In genomic region chr10:71257292-71257997, GRCh38 we compare ENCODE assay signal across 20 cellular contexts. TPM values are rescaled to one million over a fixed set of nuclear protein-coding genes. Genes with fewer than 3 reads are reported as not detected.
DNase-seq lines count a peak whose midpoint lies in the region; ATAC-seq, FAIRE-seq and TF ChIP-seq lines count a peak whose summit lies in the region.
"Had no signal": no experiment of that assay in that cellular context is flagged by ENCODE, and none has a peak within 500 bp of the region (broad histone marks: within the 10 kb centered on the region; RNA-seq: fewer than 3 reads in every experiment).

No MANE protein-coding gene starts in this region.

- no peak overlapping the region for H4K91ac ChIP-seq in neuronal stem cell (ENCODE audit: low read depth, low read length, poor library complexity)

- H3K79me2 ChIP-seq in HepG2 (ENCODE audit: insufficient read depth, low read length) = no peaks in the 10 kb centered on the region

- H3K23ac ChIP-seq in neuronal stem cell (ENCODE audit: low read depth, low read length, poor library complexity) = no peak overlapping the region

- no peaks in the 10 kb centered on the region for H3K79me1 ChIP-seq in neuronal stem cell (ENCODE audit: low read depth, low read length)

- BruUV-seq in HepG2 (replicated peaks; lab: Mats Ljungman, UMichigan) = no TSS peak

- peak overlapping the region; percentile 10 for H3K4ac ChIP-seq in neuronal stem cell (ENCODE audit: low read length)

- H2BK15ac ChIP-seq in neuronal stem cell (ENCODE audit: low read length) = no peak overlapping the region

- DNase-seq in HepG2 (ENCODE audit: low spot score) (no peak), right lobe of liver (no peak), colonic mucosa (no peak), neuronal stem cell (ENCODE audit: low spot score) (no peak), OCI-M1 (lab: John Stamatoyannopoulos, UW) (no peak)
- DNase-seq: CD8-positive, alpha-beta T cell; DMS53; HCEC 1CT; KBM-7; NCI-H1105 treated with DMSO at 0.1 percent for 48 hours; NCI-H1694; NCI-H510A; NCI-H774; PC-3; SJCRH30 had no signal

- TF ChIP-seq EP300 in HepG2 (IDR thresholded peaks at IDR 0.05; ENCODE audit: low read depth in 2 of 2, low read length in 2 of 2) (no peak), HepG2 (CRISPR knock-in tag; IDR thresholded peaks at IDR 0.05; ENCODE audit: borderline replicate concordance) (no peak)

- peaks cover 5 to 28% of the 10 kb centered on the region in 2 experiments; a peak in 4 of 5 replicates for H3K27me3 ChIP-seq in HepG2 (ENCODE audit: control insufficient read depth in 1 of 2, insufficient read depth in 2 of 2, low read length in 2 of 2)
- H3K27me3 ChIP-seq in right lobe of liver = no peaks in the 10 kb centered on the region
- no peaks in the 10 kb centered on the region for H3K27me3 ChIP-seq in colonic mucosa
- peaks cover 0 to 31% (median 0%) of the 10 kb centered on the region in 3 experiments for H3K27me3 ChIP-seq in neuronal stem cell (ENCODE audit: control insufficient read depth in 3 of 3, insufficient read depth in 3 of 3, low read depth in 1 of 3, low read length in 3 of 3)
- H3K27me3 ChIP-seq: SJCRH30 had no signal

- H3K4me3 ChIP-seq in HepG2 (replicated peaks in 1 of 3; ENCODE audit: insufficient read depth in 1 of 3, low read depth in 2 of 3, low read length in 3 of 3) = no peak overlapping the region
- no peak overlapping the region for H3K4me3 ChIP-seq in right lobe of liver
- H3K4me3 ChIP-seq in colonic mucosa = no peak overlapping the region
- no peak overlapping the region for H3K4me3 ChIP-seq in neuronal stem cell (ENCODE audit: low read length in 2 of 2)
- H3K4me3 ChIP-seq: GM23338, SJCRH30 had no signal

- ATAC-seq in HepG2 (no peak), right lobe of liver (no peak), HG02840 (IDR thresholded peaks at IDR 0.05; ENCODE audit: low FRiP score, unreplicated experiment) (no peak), SK-N-SH treated with all-trans-retinoic acid at 6 μM for 48 hours (no peak)
- ATAC-seq: CD8-positive, alpha-beta T cell; GM23338; PC-3 had no signal

- in situ Hi-C loops in HepG2 (cut with HindIII; ENCODE audit: extremely low pct_ligation_motif_present, low pct_unique_long_range_greater_than_20kb) = no loop called here

- H3K4me1 ChIP-seq in HepG2 (ENCODE audit: insufficient read depth, low read length) (no peaks in the 10 kb centered on the region), right lobe of liver (no peaks in the 10 kb centered on the region), colonic mucosa (peaks cover 20% of the 10 kb centered on the region), neuronal stem cell (ENCODE audit: control insufficient read depth in 2 of 2, insufficient read depth in 1 of 2, low read depth in 1 of 2, low read length in 2 of 2) (peaks cover 5 to 34% of the 10 kb centered on the region in 2 donors)

- no peak overlapping the region for H2BK120ac ChIP-seq in neuronal stem cell (ENCODE audit: low read depth, low read length)

- no peak overlapping the region for H3K9ac ChIP-seq in HepG2 (ENCODE audit: insufficient read depth, low read depth, low read length)
- peak overlapping the region; percentile 15 to 42 for H3K9ac ChIP-seq in colonic mucosa (ENCODE audit: low read depth in 2 of 2, low read length in 2 of 2)
- H3K9ac ChIP-seq in neuronal stem cell (ENCODE audit: low read depth, low read length, poor library complexity) = no peak overlapping the region

- H3K9me3 ChIP-seq in HepG2 (ENCODE audit: low read length) (no peaks in the 10 kb centered on the region), right lobe of liver (no peaks in the 10 kb centered on the region), colonic mucosa (no peaks in the 10 kb centered on the region), neuronal stem cell (replicated peaks in 1 of 2; ENCODE audit: control insufficient read depth in 2 of 2, insufficient read depth in 1 of 2, low read depth in 1 of 2, low read length in 2 of 2) (no peaks in the 10 kb centered on the region)
- H3K9me3 ChIP-seq: SJCRH30 had no signal

- peak overlapping the region; percentile 1 for H3K18ac ChIP-seq in neuronal stem cell (ENCODE audit: low read length)

- H2BK12ac ChIP-seq in neuronal stem cell (ENCODE audit: low read length) = no peak overlapping the region

- H3K36me3 ChIP-seq in HepG2 (replicated peaks in 1 of 2; ENCODE audit: control insufficient read depth in 1 of 2, insufficient read depth in 2 of 2, low read length in 2 of 2) = no peaks in the 10 kb centered on the region
- H3K36me3 ChIP-seq in right lobe of liver = no peaks in the 10 kb centered on the region
- no peaks in the 10 kb centered on the region for H3K36me3 ChIP-seq in colonic mucosa
- H3K36me3 ChIP-seq in neuronal stem cell (replicated peaks in 1 of 2; ENCODE audit: control insufficient read depth in 2 of 2, insufficient read depth in 2 of 2, low read length in 2 of 2) = no peaks in the 10 kb centered on the region
- H3K36me3 ChIP-seq: SJCRH30 had no signal

- H4K20me1 ChIP-seq in HepG2 (ENCODE audit: insufficient read depth, low read length) = no peaks in the 10 kb centered on the region

- intact Hi-C loops in HepG2 (cut with micrococcal nuclease; ENCODE audit: unreplicated experiment) (no loop called here), right lobe of liver (cut with DNase I) (no loop called here), colonic mucosa (cut with DNase I) (no loop called here)

- H3K27ac ChIP-seq in HepG2 (ENCODE audit: extremely low read length, insufficient read depth, low read length) = no peak overlapping the region
- H3K27ac ChIP-seq in right lobe of liver = no peak overlapping the region
- H3K27ac ChIP-seq in colonic mucosa = peak overlapping the region; percentile 21
- no peak overlapping the region for H3K27ac ChIP-seq in neuronal stem cell (replicated peaks; ENCODE audit: low read length)
- H3K27ac ChIP-seq: SJCRH30 had no signal

- no peak for FAIRE-seq in HepG2 (lab: Jason Lieb, UNC)
- FAIRE-seq: A204.1, GM12891 had no signal

- no peak overlapping the region for H3K14ac ChIP-seq in neuronal stem cell (ENCODE audit: low read length)

- H2AFZ ChIP-seq in HepG2 (ENCODE audit: low read length) = no peak overlapping the region
- no peak overlapping the region for H2AFZ ChIP-seq in neuronal stem cell (ENCODE audit: low read length)
- H2AFZ ChIP-seq: GM23338 had no signal

- TF ChIP-seq POLR2A in HepG2 (IDR thresholded peaks at IDR 0.05; ENCODE audit: insufficient read depth in 1 of 2, low read depth in 2 of 2, low read length in 2 of 2) (no peak), right lobe of liver (IDR thresholded peaks at IDR 0.05) (no peak)

- H3K4me2 ChIP-seq in HepG2 (ENCODE audit: low read depth, low read length) (no peak overlapping the region), neuronal stem cell (ENCODE audit: insufficient read depth, low read length, poor library complexity, severe bottlenecking) (no peak overlapping the region)
- H3K4me2 ChIP-seq: GM23338 had no signal

- 20% methylated on average over 5 of the region's 12 CpGs for WGBS in HepG2 (ENCODE audit: low lambda C conversion rate)
- WGBS in right lobe of liver (ENCODE audit: insufficient coverage, low coverage, low lambda C conversion rate, missing lambda C conversion rate) = 53% methylated on average over 3 of the region's 12 CpGs
- WGBS in neuronal stem cell (ENCODE audit: extremely low coverage in 2 of 2, insufficient read length in 2 of 2, insufficient replicate concordance in 1 of 2), 2 donors = no CpG with 5 or more reads among the region's 12 CpGs

- CTCF ChIA-PET in HepG2 (lab: Yijun Ruan, JAX; ENCODE audit: low intra/inter-chr PET ratio, low total read pairs) = no interaction called here

- POLR2A ChIA-PET in HepG2 (lab: Yijun Ruan, JAX) = no interaction called here

- TF ChIP-seq RAD21 in HepG2 (CRISPR knock-in tag; IDR thresholded peaks at IDR 0.05) = no peak

- H4K8ac ChIP-seq in neuronal stem cell (ENCODE audit: low read depth, low read length) = no peak overlapping the region

- H2AK5ac ChIP-seq in neuronal stem cell (ENCODE audit: low read depth, low read length) = peak overlapping the region; percentile 64

- TF ChIP-seq CTCF in HepG2 (CRISPR knock-in tag; IDR thresholded peaks at IDR 0.05) = no peak
- TF ChIP-seq CTCF in right lobe of liver (IDR thresholded peaks at IDR 0.05) = no peak
- no peak for TF ChIP-seq CTCF in colonic mucosa (IDR thresholded peaks at IDR 0.05)

- H2BK5ac ChIP-seq in neuronal stem cell (ENCODE audit: low read length) = no peak overlapping the region

TF ChIP-seq in HepG2, 621 proteins besides CTCF, POLR2A, EP300 and RAD21 (continues in another document):
- TF ChIP-seq NFKBIZ (CRISPR knock-in tag; IDR thresholded peaks at IDR 0.05) = no peak
- TF ChIP-seq ZNF629 (CRISPR knock-in tag; conservative IDR thresholded peaks at IDR 0.05) = peak; percentile 62; the same call in 1 of the 2 replicates

RNA-seq across cellular contexts. Expression of gene UNC5B, which starts 45.1 kb away (rescaled TPM):
- 0.07 TPM in 1 of 2 replicates, not detected in the other for total RNA-seq in HepG2 (2016; rRNA removed; fragmentation: Illumina TruSeq; extraction: Trizol)
- not detected in 2 replicates for total RNA-seq in HepG2 (2016; cell fraction: cytosol; rRNA removed; fragmentation: Illumina TruSeq; extraction: Trizol; ENCODE audit: low read depth)
- 0.04 TPM in 1 of 2 replicates, not detected in the other for total RNA-seq in HepG2 (2016; cell fraction: insoluble cytoplasmic fraction; rRNA removed; fragmentation: Illumina TruSeq; extraction: Trizol)
- not detected in 2 replicates for total RNA-seq in HepG2 (2016; cell fraction: membrane; rRNA removed; fragmentation: Illumina TruSeq; extraction: Trizol)
- total RNA-seq in HepG2 (2016; cell fraction: nucleus; rRNA removed; fragmentation: Illumina TruSeq; extraction: Trizol) = 0.06 TPM in 2 replicates
- polyA plus RNA-seq in HepG2 (2011; rRNA removed) = 0.07 and 0.13 TPM in 2 replicates
- polyA plus RNA-seq in HepG2 (2011; cell fraction: cytosol; rRNA removed) = 0.05 and 0.08 TPM in 2 replicates
- 0.21 and 0.24 TPM in 2 replicates for polyA plus RNA-seq in HepG2 (2011; cell fraction: nucleus; rRNA removed)
- 0.13 and 0.21 TPM in 2 replicates for polyA plus RNA-seq in HepG2 (2012)
- polyA plus RNA-seq in HepG2 (2016; cell fraction: cytosol; fragmentation: Illumina TruSeq; extraction: Trizol; ENCODE audit: low read depth) = not detected in 2 replicates
- polyA plus RNA-seq in HepG2 (2016; cell fraction: insoluble cytoplasmic fraction; fragmentation: Illumina TruSeq; extraction: Trizol; ENCODE audit: low read depth) = 0.04 TPM in 1 of 2 replicates, not detected in the other
- 0.02 TPM in 1 of 2 replicates, not detected in the other for polyA plus RNA-seq in HepG2 (2016; cell fraction: membrane; fragmentation: Illumina TruSeq; extraction: Trizol; ENCODE audit: low read depth)
- polyA plus RNA-seq in HepG2 (2016; cell fraction: nucleus; fragmentation: Illumina TruSeq; extraction: Trizol; ENCODE audit: insufficient read depth, low read depth) = 0.07 and 0.16 TPM in 2 replicates
- 0.38 and 7.2 TPM in 2 replicates for polyA minus RNA-seq in HepG2 (2011; rRNA and poly(A)+ RNA removed; ENCODE audit: low replicate concordance)
- 0.10 TPM in 1 of 2 replicates, not detected in the other for polyA minus RNA-seq in HepG2 (2011; cell fraction: cytosol; rRNA and poly(A)+ RNA removed)
- 0.12 and 0.13 TPM in 2 replicates for polyA minus RNA-seq in HepG2 (2011; cell fraction: nucleus; rRNA and poly(A)+ RNA removed)
- 1 to 10 TPM; 1.0 to 6.2 (median 2.1) TPM for total RNA-seq in right lobe of liver
- total RNA-seq in colonic mucosa = 10 to 100 TPM; 18.4 to 18.5 TPM
- 2.8 TPM for polyA plus RNA-seq in neuronal stem cell (2013, experiment 1 of 2)
- 2.8 TPM for polyA plus RNA-seq in neuronal stem cell (2013, experiment 2 of 2)

Comparison
In these comparisons a context has a peak if more than half of its experiments do, and no peak if none do; other contexts are left out.
1. H3K9ac ChIP-seq: peak in colonic mucosa (2 of 2); none in HepG2 (single experiment) and neuronal stem cell (single experiment).